Comparison of ENCODE assay signal across 15 cellular contexts in genomic region chr2:144836635-144837350, GRCh38.
DNase-seq lines count a peak whose midpoint lies in the region; ATAC-seq, FAIRE-seq and TF ChIP-seq lines count a peak whose summit lies in the region.
"Had no signal": no experiment of that assay in that cellular context is flagged by ENCODE, and none has a peak within 500 bp of the region (broad histone marks: within the 10 kb centered on the region; RNA-seq: fewer than 3 reads in every experiment).

No MANE protein-coding gene starts in this region.

- ATAC-seq in left lung: no peak
- ATAC-seq: natural killer cell treated with Interleukin-12 subunit alpha and Interleukin-12 subunit beta and Interleukin-15 and Interleukin-18, amount 100 ng/mL, for 72 hours had no signal

- peak overlapping the region; percentile 78; the same call in 1 of the 2 replicates for H3K4me2 ChIP-seq in SK-N-SH

- POLR2A ChIA-PET in SK-N-SH (lab: Yijun Ruan, JAX): no interaction called here

- H3K36me3 ChIP-seq in SK-N-SH (replicated peaks in 1 of 2; ENCODE audit: control insufficient read depth in 1 of 2, insufficient read depth in 2 of 2, low read length in 1 of 2) (no peaks in the 10 kb centered on the region), skeletal muscle tissue (ENCODE audit: control insufficient read depth in 3 of 3, insufficient read depth in 3 of 3, low read length in 3 of 3) (no peaks in the 10 kb centered on the region), left lung (no peaks in the 10 kb centered on the region)

- CTCF ChIA-PET in SK-N-SH (lab: Yijun Ruan, JAX): interaction anchor here (0.9 kb wide), 1 partner anchor 9 kb away, joined by 3 read pairs; no protein-coding TSS in a partner anchor

- H3K27me3 ChIP-seq in SK-N-SH (ENCODE audit: insufficient read depth) (no peaks in the 10 kb centered on the region), skeletal muscle tissue (ENCODE audit: control insufficient read depth in 3 of 3, insufficient read depth in 3 of 3, low read length in 3 of 3) (no peaks in the 10 kb centered on the region), left lung (no peaks in the 10 kb centered on the region)

- H3K9ac ChIP-seq in SK-N-SH (no peak overlapping the region), skeletal muscle tissue (ENCODE audit: low read depth in 1 of 3, low read length in 3 of 3) (no peak overlapping the region)

- H3K4me1 ChIP-seq in SK-N-SH (ENCODE audit: control insufficient read depth in 1 of 2, insufficient read depth in 2 of 2, low read depth in 1 of 2, low read length in 1 of 2) (peaks cover 16 to 46% of the 10 kb centered on the region in 2 experiments), skeletal muscle tissue (ENCODE audit: control insufficient read depth in 3 of 3, insufficient read depth in 3 of 3, low read length in 3 of 3) (no peaks in the 10 kb centered on the region), left lung (peaks cover 0 to 7% of the 10 kb centered on the region in 2 donors)
- H3K4me1 ChIP-seq: Caco-2 had no signal

- H2AFZ ChIP-seq in SK-N-SH (ENCODE audit: low read depth): peak overlapping the region; percentile 60; the same call in 1 of the 2 replicates

- H4K20me1 ChIP-seq in SK-N-SH (ENCODE audit: insufficient read depth): no peaks in the 10 kb centered on the region

- 76% methylated on average over 7 of the region's 7 CpGs for WGBS in SK-N-SH (ENCODE audit: low lambda C conversion rate)

- TF ChIP-seq EP300 in SK-N-SH (IDR thresholded peaks at IDR 0.05; ENCODE audit: borderline replicate concordance in 1 of 2, low read depth in 1 of 2, low read length in 1 of 2): no peak

- H3K27ac ChIP-seq in SK-N-SH (ENCODE audit: low read depth in 2 of 2, low read length in 1 of 2): peak overlapping the region; percentile 28 to 95; a peak in 2 of 4 replicates
- H3K27ac ChIP-seq in skeletal muscle tissue (ENCODE audit: low read depth, low read length): peak overlapping the region; percentile 19
- H3K27ac ChIP-seq in left lung: no peak overlapping the region
- H3K27ac ChIP-seq: 22Rv1 had no signal

- intact Hi-C loops in left lung (cut with DNase I): no loop called here

- H3K79me2 ChIP-seq in SK-N-SH (ENCODE audit: insufficient read depth): no peaks in the 10 kb centered on the region

- no peak for TF ChIP-seq RAD21 in SK-N-SH (IDR thresholded peaks at IDR 0.05; ENCODE audit: low read length)

- H3K9me3 ChIP-seq in SK-N-SH (no peaks in the 10 kb centered on the region), skeletal muscle tissue (ENCODE audit: control insufficient read depth in 3 of 3, low read length in 3 of 3) (no peaks in the 10 kb centered on the region), left lung (no peaks in the 10 kb centered on the region)
- H3K9me3 ChIP-seq: Caco-2 had no signal

- peaks cover 35% of the 10 kb centered on the region for H3F3A ChIP-seq in SK-N-SH (replicated peaks; ENCODE audit: insufficient read depth)

- no peaks in the 10 kb centered on the region for H3K9me2 ChIP-seq in SK-N-SH

- TF ChIP-seq CTCF in SK-N-SH (IDR thresholded peaks at IDR 0.05) (no peak), fibroblast of pulmonary artery (IDR thresholded peaks at IDR 0.05; ENCODE audit: low read length, missing control alignments) (no peak), left lung (IDR thresholded peaks at IDR 0.05) (no peak)

- DNase-seq in NCI-H2171 treated with DMSO at 0.1 percent for 48 hours (lab: John Stamatoyannopoulos, UW): peak; percentile 11
- no peak for DNase-seq in NCI-H2171 (lab: John Stamatoyannopoulos, UW)
- no peak for DNase-seq in SK-N-SH
- peak; percentile 34 for DNase-seq in fibroblast of pulmonary artery (ENCODE audit: low read depth)
- no peak for DNase-seq in left lung
- no peak for DNase-seq in GM19239 (ENCODE audit: insufficient read length, low spot score)
- no peak for DNase-seq in activated effector memory CD4-positive, alpha-beta T cell treated with anti-CD3 and anti-CD28 coated beads, Interleukin-2, amount 50 U/mL, for 16 hours
- DNase-seq: activated gamma-delta T cell treated with Interleukin-2 at 50 U/mL for 16 hours; Caco-2; caudate nucleus; hypothalamus; stimulated activated naive CD4-positive, alpha-beta T cell treated with Interleukin-2 at 50 U/mL for 16 hours had no signal

- H3K4me3 ChIP-seq in SK-N-SH (ENCODE audit: low read depth in 2 of 2, low read length in 1 of 2) (no peak overlapping the region), fibroblast of pulmonary artery (replicated peaks; ENCODE audit: low read depth, low read length) (no peak overlapping the region), skeletal muscle tissue (ENCODE audit: low read length in 3 of 3) (no peak overlapping the region), left lung (no peak overlapping the region)

- no peak for FAIRE-seq in GM19239 (lab: Jason Lieb, UNC)

TF ChIP-seq in SK-N-SH, 30 proteins besides CTCF, POLR2A, EP300 and RAD21:
- TF ChIP-seq TCF12 (IDR thresholded peaks at IDR 0.05) (no peak), REST (IDR thresholded peaks at IDR 0.05; ENCODE audit: low read depth, low read length) (no peak), PBX3 (IDR thresholded peaks at IDR 0.05) (no peak), NFIC (IDR thresholded peaks at IDR 0.05; ENCODE audit: borderline replicate concordance) (peak; percentile 26; the same call in 1 of the 2 replicates)

Comparison
In these comparisons a context has a peak if more than half of its experiments do, and no peak if none do; other contexts are left out.
1. DNase-seq: peak in NCI-H2171 treated with DMSO at 0.1 percent for 48 hours (single experiment) and fibroblast of pulmonary artery (single experiment); none in NCI-H2171 (single experiment), SK-N-SH (single experiment), left lung (0 of 2), GM19239 (single experiment) and activated effector memory CD4-positive, alpha-beta T cell treated with anti-CD3 and anti-CD28 coated beads, Interleukin-2, amount 50 U/mL, for 16 hours (single experiment).
2. H3K27ac ChIP-seq: peak in SK-N-SH (2 of 2) and skeletal muscle tissue (single experiment); none in left lung (0 of 2).